ENCODE assay signal across 8 cellular contexts in the genomic region with DNA sequence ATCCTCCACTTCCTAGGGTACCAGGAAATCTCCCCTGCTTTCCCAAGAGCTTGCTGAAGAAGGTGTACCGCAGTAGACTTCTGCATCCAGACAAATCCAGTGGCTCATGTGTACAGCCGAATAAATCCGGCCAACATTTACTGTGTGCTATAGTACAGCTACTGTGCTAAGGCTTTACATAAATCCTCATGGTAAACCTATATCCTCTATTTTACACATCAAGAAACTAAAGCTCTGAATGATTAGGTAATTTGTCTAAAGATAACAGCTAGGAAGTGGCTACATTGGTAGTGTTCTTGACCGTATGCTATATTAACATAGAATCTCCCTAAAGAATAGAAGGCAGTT. TPM values are rescaled to one million over a fixed set of nuclear protein-coding genes. Genes with fewer than 3 reads are reported as not detected.
DNase-seq lines count a peak whose midpoint lies in the region; ATAC-seq, FAIRE-seq and TF ChIP-seq lines count a peak whose summit lies in the region.

No MANE protein-coding gene starts in this region.

- peaks cover 12% of the 10 kb centered on the region for H3K36me3 ChIP-seq in RWPE2 (ENCODE audit: low read depth)

- ATAC-seq in A549 (peak in 1 of 2 experiments; percentile 32; a peak in 3 of 6 replicates), GM21528 (IDR thresholded peaks at IDR 0.05; ENCODE audit: low FRiP score, unreplicated experiment) (peak; percentile 17), RWPE2 (ENCODE audit: low read depth) (peak; percentile 4), omental fat pad (ENCODE audit: low FRiP score) (no peak)
- peak; percentile 26 for ATAC-seq in stimulated activated memory B cell treated with anti-CD40 and anti-IgM and Interleukin-4, amounts not matched to agents 10 μg/mL and 1 μg/mL and 100 μg/mL, for 72 hours

- H3K36me3 Mint-ChIP-seq in stimulated activated memory B cell treated with anti-CD40 and anti-IgM and Interleukin-4, amounts not matched to agents 10 μg/mL and 1 μg/mL and 100 μg/mL, for 72 hours, result peaks cover 9% of the 10 kb centered on the region

- no peaks in the 10 kb centered on the region for H3K9me3 ChIP-seq in A549
- H3K9me3 ChIP-seq in RWPE2 (ENCODE audit: severe bottlenecking), result no peaks in the 10 kb centered on the region

- peaks cover 13% of the 10 kb centered on the region; the same call in 2 of the 3 replicates for H3K4me1 ChIP-seq in A549
- peaks cover 8% of the 10 kb centered on the region for H3K4me1 ChIP-seq in RWPE2 (ENCODE audit: insufficient read depth, poor library complexity, severe bottlenecking)

- FAIRE-seq in A549 (lab: Jason Lieb, UNC), result no peak

- WGBS in A549 (ENCODE audit: missing lambda C conversion rate), result 27% methylated on average over 4 of the region's 4 CpGs
- WGBS in lower leg skin, 2 donors, result 41 to 50% methylated on average over 4 of the region's 4 CpGs

- peak overlapping the region; percentile 71 for H3K4me2 ChIP-seq in A549

- H3K27me3 ChIP-seq in RWPE2 (ENCODE audit: insufficient read depth, poor library complexity, severe bottlenecking), result peaks cover 13% of the 10 kb centered on the region

- no peak for TF ChIP-seq EP300 in A549 (IDR thresholded peaks at IDR 0.05)

- DNase-seq in A549 (ENCODE audit: low read depth in 1 of 2, low spot score in 1 of 2) (no peak), RWPE2 (ENCODE audit: low spot score) (no peak), fibroblast of villous mesenchyme (ENCODE audit: low read depth) (no peak), omental fat pad (ENCODE audit: low spot score) (no peak), T-helper 9 cell (no peak), lower leg skin (ENCODE audit: low spot score in 2 of 2) (no peak)

- intact Hi-C loops in lower leg skin (cut with DNase I; ENCODE audit: low total_unique reads), result loop anchor here (10.0 kb wide), 2 partner anchors 348 to 418 kb away; no protein-coding TSS in a partner anchor

- peaks cover 30% of the 10 kb centered on the region for H3K4me1 Mint-ChIP-seq in stimulated activated memory B cell treated with anti-CD40 and anti-IgM and Interleukin-4, amounts not matched to agents 10 μg/mL and 1 μg/mL and 100 μg/mL, for 72 hours

- H3K4me3 Mint-ChIP-seq in stimulated activated memory B cell treated with anti-CD40 and anti-IgM and Interleukin-4, amounts not matched to agents 10 μg/mL and 1 μg/mL and 100 μg/mL, for 72 hours, result peak overlapping the region; percentile 95

- no peak for TF ChIP-seq POLR2A in A549 (IDR thresholded peaks at IDR 0.05; ENCODE audit: low read length)
- TF ChIP-seq POLR2A in lower leg skin (IDR thresholded peaks at IDR 0.05), result no peak

- H3K27ac Mint-ChIP-seq in stimulated activated memory B cell treated with anti-CD40 and anti-IgM and Interleukin-4, amounts not matched to agents 10 μg/mL and 1 μg/mL and 100 μg/mL, for 72 hours, result peak overlapping the region; percentile 96

- CTCF ChIA-PET in A549 (lab: Yijun Ruan, JAX), result interaction anchor here (0.6 to 3.1 kb wide), 55 partner anchors 9 to 991 kb away, joined by 3 to 23 read pairs (median 4); a partner anchor contains a TSS

- no peaks in the 10 kb centered on the region for H3K9me3 Mint-ChIP-seq in stimulated activated memory B cell treated with anti-CD40 and anti-IgM and Interleukin-4, amounts not matched to agents 10 μg/mL and 1 μg/mL and 100 μg/mL, for 72 hours

- H3K27me3 Mint-ChIP-seq in stimulated activated memory B cell treated with anti-CD40 and anti-IgM and Interleukin-4, amounts not matched to agents 10 μg/mL and 1 μg/mL and 100 μg/mL, for 72 hours, result peaks cover 11% of the 10 kb centered on the region

- peak overlapping the region; percentile 61; the same call in 2 of the 3 replicates for H3K4me3 ChIP-seq in A549
- peak overlapping the region; percentile 85 for H3K4me3 ChIP-seq in RWPE2 (ENCODE audit: severe bottlenecking)
- H3K4me3 ChIP-seq in fibroblast of villous mesenchyme (ENCODE audit: low read depth, low read length), result peak overlapping the region; percentile 19
- H3K4me3 ChIP-seq in lower leg skin (ENCODE audit: low read depth, poor library complexity, severe bottlenecking), result no peak overlapping the region

- TF ChIP-seq CTCF in A549 (IDR thresholded peaks at IDR 0.05) (no peak), RWPE2 (IDR thresholded peaks at IDR 0.05; ENCODE audit: poor library complexity, severe bottlenecking) (peak; percentile 91), fibroblast of villous mesenchyme (IDR thresholded peaks at IDR 0.05; ENCODE audit: insufficient read depth, low read depth, low read length) (no peak), omental fat pad (IDR thresholded peaks at IDR 0.05) (no peak), lower leg skin (IDR thresholded peaks at IDR 0.05) (no peak)

- POLR2A ChIA-PET in A549 (lab: Yijun Ruan, JAX), result interaction anchor here (0.5 to 1.9 kb wide), 10 partner anchors 10 to 415 kb away, joined by 3 to 12 read pairs (median 4); a partner anchor contains a TSS

- H3K27ac ChIP-seq in A549, result peak overlapping the region; percentile 83 to 97
- H3K27ac ChIP-seq in RWPE2 (ENCODE audit: poor library complexity, severe bottlenecking), result peak overlapping the region; percentile 82

- TF ChIP-seq RAD21 in A549 (conservative IDR thresholded peaks at IDR 0.05 in 1 of 2, IDR thresholded peaks at IDR 0.05 in 1 of 2), result no peak

TF ChIP-seq in A549, 52 proteins besides CTCF, POLR2A, EP300 and RAD21 (continues in another document):
- TF ChIP-seq ZSCAN20 (CRISPR knock-in tag; IDR thresholded peaks at IDR 0.05), result no peak
- no peak for TF ChIP-seq NFE2L2 (conservative IDR thresholded peaks at IDR 0.05; ENCODE audit: low read length)
- TF ChIP-seq, protein P1, sequence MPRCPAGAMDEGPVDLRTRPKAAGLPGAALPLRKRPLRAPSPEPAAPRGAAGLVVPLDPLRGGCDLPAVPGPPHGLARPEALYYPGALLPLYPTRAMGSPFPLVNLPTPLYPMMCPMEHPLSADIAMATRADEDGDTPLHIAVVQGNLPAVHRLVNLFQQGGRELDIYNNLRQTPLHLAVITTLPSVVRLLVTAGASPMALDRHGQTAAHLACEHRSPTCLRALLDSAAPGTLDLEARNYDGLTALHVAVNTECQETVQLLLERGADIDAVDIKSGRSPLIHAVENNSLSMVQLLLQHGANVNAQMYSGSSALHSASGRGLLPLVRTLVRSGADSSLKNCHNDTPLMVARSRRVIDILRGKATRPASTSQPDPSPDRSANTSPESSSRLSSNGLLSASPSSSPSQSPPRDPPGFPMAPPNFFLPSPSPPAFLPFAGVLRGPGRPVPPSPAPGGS (IDR thresholded peaks at IDR 0.05), result no peak
- no peak for TF ChIP-seq NR3C1 (IDR thresholded peaks at IDR 0.05)
- no peak for TF ChIP-seq JUN (IDR thresholded peaks at IDR 0.05)
- no peak for TF ChIP-seq FOXS1 (CRISPR knock-in tag; IDR thresholded peaks at IDR 0.05)
- TF ChIP-seq POLR2AphosphoS2 (conservative IDR thresholded peaks at IDR 0.05; ENCODE audit: low read length), result no peak
- TF ChIP-seq FOSL2 (IDR thresholded peaks at IDR 0.05), result no peak
- no peak for TF ChIP-seq FOSL2 (CRISPR knock-in tag; IDR thresholded peaks at IDR 0.05)
- TF ChIP-seq, protein P2, sequence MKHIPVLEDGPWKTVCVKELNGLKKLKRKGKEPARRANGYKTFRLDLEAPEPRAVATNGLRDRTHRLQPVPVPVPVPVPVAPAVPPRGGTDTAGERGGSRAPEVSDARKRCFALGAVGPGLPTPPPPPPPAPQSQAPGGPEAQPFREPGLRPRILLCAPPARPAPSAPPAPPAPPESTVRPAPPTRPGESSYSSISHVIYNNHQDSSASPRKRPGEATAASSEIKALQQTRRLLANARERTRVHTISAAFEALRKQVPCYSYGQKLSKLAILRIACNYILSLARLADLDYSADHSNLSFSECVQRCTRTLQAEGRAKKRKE (CRISPR knock-in tag; IDR thresholded peaks at IDR 0.05; ENCODE audit: low read depth), result no peak
- TF ChIP-seq, protein P3, sequence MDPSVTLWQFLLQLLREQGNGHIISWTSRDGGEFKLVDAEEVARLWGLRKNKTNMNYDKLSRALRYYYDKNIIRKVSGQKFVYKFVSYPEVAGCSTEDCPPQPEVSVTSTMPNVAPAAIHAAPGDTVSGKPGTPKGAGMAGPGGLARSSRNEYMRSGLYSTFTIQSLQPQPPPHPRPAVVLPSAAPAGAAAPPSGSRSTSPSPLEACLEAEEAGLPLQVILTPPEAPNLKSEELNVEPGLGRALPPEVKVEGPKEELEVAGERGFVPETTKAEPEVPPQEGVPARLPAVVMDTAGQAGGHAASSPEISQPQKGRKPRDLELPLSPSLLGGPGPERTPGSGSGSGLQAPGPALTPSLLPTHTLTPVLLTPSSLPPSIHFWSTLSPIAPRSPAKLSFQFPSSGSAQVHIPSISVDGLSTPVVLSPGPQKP (IDR thresholded peaks at IDR 0.05; ENCODE audit: low read depth, low read length), result no peak
- TF ChIP-seq, protein P4, sequence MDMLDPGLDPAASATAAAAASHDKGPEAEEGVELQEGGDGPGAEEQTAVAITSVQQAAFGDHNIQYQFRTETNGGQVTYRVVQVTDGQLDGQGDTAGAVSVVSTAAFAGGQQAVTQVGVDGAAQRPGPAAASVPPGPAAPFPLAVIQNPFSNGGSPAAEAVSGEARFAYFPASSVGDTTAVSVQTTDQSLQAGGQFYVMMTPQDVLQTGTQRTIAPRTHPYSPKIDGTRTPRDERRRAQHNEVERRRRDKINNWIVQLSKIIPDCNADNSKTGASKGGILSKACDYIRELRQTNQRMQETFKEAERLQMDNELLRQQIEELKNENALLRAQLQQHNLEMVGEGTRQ (IDR thresholded peaks at IDR 0.05), result no peak
- TF ChIP-seq HOXB5 (CRISPR knock-in tag; IDR thresholded peaks at IDR 0.05), result no peak
- TF ChIP-seq KDM1A (IDR thresholded peaks at IDR 0.05; ENCODE audit: low read depth), result no peak
- no peak for TF ChIP-seq ZNF302 (CRISPR knock-in tag; IDR thresholded peaks at IDR 0.05)
- no peak for TF ChIP-seq HOXB13 (CRISPR knock-in tag; IDR thresholded peaks at IDR 0.05; ENCODE audit: low read depth)
- TF ChIP-seq KDM5A (IDR thresholded peaks at IDR 0.05), result no peak

RNA-seq across cellular contexts. Expression of a gene that starts 0.5 kb away (rescaled TPM):
- polyA plus RNA-seq in A549 (2011; rRNA removed) (88.5 and 89.5 TPM in 2 replicates), A549 (2017; fragmentation: RNase III; extraction: RNeasy Plus Mini Kit Qiagen cat#74134 plus additional on column Dnase treatment) (60.8 to 65.6 TPM (median 62.1 TPM) in 3 replicates)
- polyA plus RNA-seq in A549 (2012; cell fraction: cytosol; rRNA removed), result 22.4 and 26.2 TPM in 2 replicates
- polyA plus RNA-seq in A549 (2012; cell fraction: nucleus; rRNA removed), result 7.6 and 11.2 TPM in 2 replicates
- polyA minus RNA-seq in A549 (2011; rRNA and poly(A)+ RNA removed), result 47.5 and 62.1 TPM in 2 replicates
- total RNA-seq in fibroblast of villous mesenchyme (154 and 186 TPM in 2 replicates), omental fat pad (10 to 100 TPM; 35.4 to 67.1 (median 40.4) TPM), lower leg skin (10 to 100 TPM; 22.4 to 40.9 (median 37.4) TPM)
